30 cellular contexts compared by ENCODE assay signal in genomic region chr1:247164694-247165093, GRCh38.
"Had no signal": no experiment of that assay in that cellular context is flagged by ENCODE, and none has a peak within 500 bp of the region (broad histone marks: within the 10 kb centered on the region; RNA-seq: fewer than 3 reads in every experiment).

No MANE protein-coding gene starts in this region.

- H3K4me3 Mint-ChIP-seq: activated CD4-positive, alpha-beta memory T cell treated with anti-CD3 and anti-CD28 coated beads, Interleukin-2, amount 10 ng/mL, durations not matched to agents 7 days and 5 days; activated CD4-positive, alpha-beta T cell treated with anti-CD3 and anti-CD28 coated beads, Interleukin-2, amount 10 ng/mL, durations not matched to agents 7 days and 5 days; activated naive CD8-positive, alpha-beta T cell treated with anti-CD3 and anti-CD28 coated beads, Interleukin-2, amount 10 ng/mL, durations not matched to agents 7 days and 5 days; activated T-cell treated with anti-CD3 and anti-CD28 coated beads, Interleukin-2, amount 50 U/mL, for 24 hours; activated T-cell treated with anti-CD3 and anti-CD28 coated beads, Interleukin-2, amount 50 U/mL, for 72 hours; central memory CD8-positive, alpha-beta T cell; T-helper 17 cell; T-helper 2 cell treated with Interferon-gamma antibody and Interleukin-4, amounts not matched to agents 5 μg/mL and 100 μg/mL, for 36 hours had no signal

- H3K27ac ChIP-seq: brain microvascular endothelial cell had no signal

- H3K27me3 Mint-ChIP-seq: activated CD4-positive, alpha-beta memory T cell treated with anti-CD3 and anti-CD28 coated beads, Interleukin-2, amount 10 ng/mL, durations not matched to agents 7 days and 5 days; activated CD4-positive, alpha-beta T cell treated with anti-CD3 and anti-CD28 coated beads, Interleukin-2, amount 10 ng/mL, durations not matched to agents 7 days and 5 days; activated naive CD8-positive, alpha-beta T cell treated with anti-CD3 and anti-CD28 coated beads, Interleukin-2, amount 10 ng/mL, durations not matched to agents 7 days and 5 days; activated T-cell treated with anti-CD3 and anti-CD28 coated beads, Interleukin-2, amount 50 U/mL, for 24 hours; central memory CD8-positive, alpha-beta T cell; T-helper 17 cell had no signal

- FAIRE-seq: astrocyte, bronchial epithelial cell, colon, frontal cortex had no signal

- DNase-seq: activated CD4-positive, alpha-beta memory T cell treated with anti-CD3 and anti-CD28 coated beads, Interleukin-2, amount 10 ng/mL, durations not matched to agents 7 days and 5 days; activated CD4-positive, alpha-beta T cell treated with anti-CD3 and anti-CD28 coated beads for 1 hour; activated CD4-positive, alpha-beta T cell treated with anti-CD3 and anti-CD28 coated beads for 4 hours; activated CD4-positive, alpha-beta T cell treated with anti-CD3 and anti-CD28 coated beads, Interleukin-2, amount 10 ng/mL, durations not matched to agents 7 days and 5 days; activated CD4-positive, alpha-beta T cell treated with anti-CD3 and anti-CD28 coated beads, Interleukin-2, amount 50 U/mL, for 4 hours; activated CD8-positive, alpha-beta memory T cell treated with anti-CD3 and anti-CD28 coated beads, Interleukin-2, amount 50 U/mL, for 48 hours; activated gamma-delta T cell; activated naive CD4-positive, alpha-beta T cell treated with anti-CD3 and anti-CD28 coated beads, Interleukin-2, amount 50 U/mL, for 16 hours; activated naive CD4-positive, alpha-beta T cell treated with Interleukin-2 at 50 U/mL for 16 hours; activated naive CD8-positive, alpha-beta T cell treated with anti-CD3 and anti-CD28 coated beads, Interleukin-2, amount 10 ng/mL, durations not matched to agents 7 days and 5 days; activated T-cell treated with anti-CD3 and anti-CD28 coated beads for 4 hours; activated T-cell treated with anti-CD3 and anti-CD28 coated beads, Interleukin-2, amount 50 U/mL, for 24 hours; activated T-cell treated with anti-CD3 and anti-CD28 coated beads, Interleukin-2, amount 50 U/mL, for 72 hours; amniotic stem cell; anterior cingulate cortex; brain microvascular endothelial cell; cortex of kidney; dermis blood vessel endothelial cell; effector CD8-positive, alpha-beta T cell; foreskin fibroblast; head of caudate nucleus; T-helper 1 cell; T-helper 17 cell; T1000 had no signal

- H3K27ac Mint-ChIP-seq: activated CD4-positive, alpha-beta memory T cell treated with anti-CD3 and anti-CD28 coated beads, Interleukin-2, amount 10 ng/mL, durations not matched to agents 7 days and 5 days; activated CD4-positive, alpha-beta T cell treated with anti-CD3 and anti-CD28 coated beads, Interleukin-2, amount 10 ng/mL, durations not matched to agents 7 days and 5 days; activated naive CD8-positive, alpha-beta T cell treated with anti-CD3 and anti-CD28 coated beads, Interleukin-2, amount 10 ng/mL, durations not matched to agents 7 days and 5 days; activated T-cell treated with anti-CD3 and anti-CD28 coated beads, Interleukin-2, amount 50 U/mL, for 24 hours; T-helper 17 cell; T-helper 2 cell treated with Interferon-gamma antibody and Interleukin-4, amounts not matched to agents 5 μg/mL and 100 μg/mL, for 36 hours had no signal

- H3K27me3 ChIP-seq: brain microvascular endothelial cell had no signal

- H3K36me3 ChIP-seq: brain microvascular endothelial cell had no signal
